14 cellular contexts compared by ENCODE assay signal in genomic region chr15:63439536-63440264, GRCh38. TPM values are rescaled to one million over a fixed set of nuclear protein-coding genes. Genes with fewer than 3 reads are reported as not detected.
DNase-seq lines count a peak whose midpoint lies in the region; ATAC-seq and TF ChIP-seq lines count a peak whose summit lies in the region.
"Had no signal": no experiment of that assay in that cellular context is flagged by ENCODE, and none has a peak within 500 bp of the region (broad histone marks: within the 10 kb centered on the region; RNA-seq: fewer than 3 reads in every experiment).

No MANE protein-coding gene starts in this region.

- 88 to 92% methylated on average over 6 to 7 of the region's 7 CpGs for WGBS in endodermal cell (ENCODE audit: insufficient coverage in 1 of 2, insufficient read length in 1 of 2), 2 experiments

- DNase-seq in stimulated activated naive CD8-positive, alpha-beta T cell treated with anti-CD3 and anti-CD28 coated beads, Interleukin-15, amount 100 ng/mL, for 72 hours = no peak
- DNase-seq in stimulated activated naive CD8-positive, alpha-beta T cell treated with anti-CD3 and anti-CD28 coated beads, Interleukin-15, Interleukin-2, amounts not matched to agents 100 U/mL and 50 U/mL, for 24 hours = no peak
- DNase-seq in NCI-H510A treated with DMSO at 0.1 percent for 48 hours (lab: John Stamatoyannopoulos, UW) = peak; percentile 37
- DNase-seq in endodermal cell = no peak
- DNase-seq in iPS-NIHi7 (ENCODE audit: extremely low spot score) = no peak
- DNase-seq in Kasumi-1 (lab: John Stamatoyannopoulos, UW) = no peak
- DNase-seq in activated CD8-positive, alpha-beta memory T cell treated with anti-CD3 and anti-CD28 coated beads, Interleukin-2, amount 50 U/mL, for 48 hours = no peak
- DNase-seq: body of pancreas; CD4-positive, CD25-positive, alpha-beta regulatory T cell; NCI-H1105; OCI-M1; stimulated activated naive B cell treated with anti-CD40 and anti-IgM and Interleukin-4, amounts not matched to agents 10 μg/mL and 1 μg/mL and 100 μg/mL, for 72 hours had no signal

- no peaks in the 10 kb centered on the region for H3K27me3 ChIP-seq in endodermal cell (ENCODE audit: control insufficient read depth, insufficient read depth, low read length, poor library complexity, severe bottlenecking)
- H3K27me3 ChIP-seq: body of pancreas had no signal

- peaks cover 22% of the 10 kb centered on the region for H3K4me1 ChIP-seq in endodermal cell (ENCODE audit: control insufficient read depth, insufficient read depth, low read length)

- no peak overlapping the region for H3K27ac ChIP-seq in endodermal cell (ENCODE audit: low read depth, low read length)
- H3K27ac ChIP-seq: body of pancreas had no signal

- H3K9me3 Mint-ChIP-seq in stimulated activated naive CD8-positive, alpha-beta T cell treated with anti-CD3 and anti-CD28 coated beads, Interleukin-15, amount 100 ng/mL, for 72 hours = no peaks in the 10 kb centered on the region
- H3K9me3 Mint-ChIP-seq in endodermal cell = no peaks in the 10 kb centered on the region
- H3K9me3 Mint-ChIP-seq: CD4-positive, CD25-positive, alpha-beta regulatory T cell; stimulated activated naive B cell treated with anti-CD40 and anti-IgM and Interleukin-4, amounts not matched to agents 10 μg/mL and 1 μg/mL and 100 μg/mL, for 72 hours had no signal

- H3K9me3 ChIP-seq in endodermal cell (ENCODE audit: control insufficient read depth, low read length) = no peaks in the 10 kb centered on the region
- H3K9me3 ChIP-seq: body of pancreas had no signal

- TF ChIP-seq CTCF in endodermal cell (conservative IDR thresholded peaks at IDR 0.05) = no peak

- no peak overlapping the region for H3K4me3 Mint-ChIP-seq in stimulated activated naive CD8-positive, alpha-beta T cell treated with anti-CD3 and anti-CD28 coated beads, Interleukin-15, amount 100 ng/mL, for 72 hours
- H3K4me3 Mint-ChIP-seq in endodermal cell = no peak overlapping the region
- H3K4me3 Mint-ChIP-seq: CD4-positive, CD25-positive, alpha-beta regulatory T cell; stimulated activated naive B cell treated with anti-CD40 and anti-IgM and Interleukin-4, amounts not matched to agents 10 μg/mL and 1 μg/mL and 100 μg/mL, for 72 hours had no signal

- no peaks in the 10 kb centered on the region for H3K36me3 Mint-ChIP-seq in endodermal cell (ENCODE audit: low read depth)
- H3K36me3 Mint-ChIP-seq: CD4-positive, CD25-positive, alpha-beta regulatory T cell; stimulated activated naive B cell treated with anti-CD40 and anti-IgM and Interleukin-4, amounts not matched to agents 10 μg/mL and 1 μg/mL and 100 μg/mL, for 72 hours had no signal

- no peaks in the 10 kb centered on the region for H3K36me3 ChIP-seq in endodermal cell (ENCODE audit: control insufficient read depth, insufficient read depth, low read length)

- H3K27ac Mint-ChIP-seq in stimulated activated naive CD8-positive, alpha-beta T cell treated with anti-CD3 and anti-CD28 coated beads, Interleukin-15, amount 100 ng/mL, for 72 hours = peak overlapping the region; percentile 17 to 69
- peak overlapping the region; percentile 12 for H3K27ac Mint-ChIP-seq in endodermal cell
- H3K27ac Mint-ChIP-seq: progenitor cell of endocrine pancreas; stimulated activated naive B cell treated with anti-CD40 and anti-IgM and Interleukin-4, amounts not matched to agents 10 μg/mL and 1 μg/mL and 100 μg/mL, for 72 hours had no signal

- no peaks in the 10 kb centered on the region for H3K27me3 Mint-ChIP-seq in stimulated activated naive CD8-positive, alpha-beta T cell treated with anti-CD3 and anti-CD28 coated beads, Interleukin-15, amount 100 ng/mL, for 72 hours
- H3K27me3 Mint-ChIP-seq in endodermal cell (ENCODE audit: insufficient read depth) = no peaks in the 10 kb centered on the region
- H3K27me3 Mint-ChIP-seq: stimulated activated naive B cell treated with anti-CD40 and anti-IgM and Interleukin-4, amounts not matched to agents 10 μg/mL and 1 μg/mL and 100 μg/mL, for 72 hours had no signal

- H3K4me3 ChIP-seq in endodermal cell (ENCODE audit: low read length) = no peak overlapping the region
- H3K4me3 ChIP-seq: body of pancreas had no signal

- peaks cover 53% of the 10 kb centered on the region for H3K4me1 Mint-ChIP-seq in stimulated activated naive CD8-positive, alpha-beta T cell treated with anti-CD3 and anti-CD28 coated beads, Interleukin-15, amount 100 ng/mL, for 72 hours
- H3K4me1 Mint-ChIP-seq in endodermal cell = peaks cover 39% of the 10 kb centered on the region

- ATAC-seq in stimulated activated naive CD8-positive, alpha-beta T cell treated with anti-CD3 and anti-CD28 coated beads, Interleukin-15, amount 100 ng/mL, for 72 hours = no peak
- no peak for ATAC-seq in stimulated activated naive CD8-positive, alpha-beta T cell treated with anti-CD3 and anti-CD28 coated beads, Interleukin-15, Interleukin-2, amounts not matched to agents 100 U/mL and 50 U/mL, for 24 hours
- no peak for ATAC-seq in GM18520 (IDR thresholded peaks at IDR 0.05; ENCODE audit: unreplicated experiment)
- ATAC-seq: body of pancreas; stimulated activated naive B cell treated with anti-CD40 and anti-IgM and Interleukin-4, amounts not matched to agents 10 μg/mL and 1 μg/mL and 100 μg/mL, for 72 hours had no signal

- no peak overlapping the region for H3K9ac ChIP-seq in endodermal cell (ENCODE audit: extremely low read depth, low read length, poor library complexity, severe bottlenecking)

RNA-seq across cellular contexts. Expression of gene CA12, which starts 58.1 kb away (rescaled TPM):
- total RNA-seq in endodermal cell = 1 to 10 TPM; 1.2 to 2.1 TPM
- polyA plus RNA-seq in endodermal cell (2013, experiment 1 of 2) = 0.57 TPM
- 0.58 TPM for polyA plus RNA-seq in endodermal cell (2013, experiment 2 of 2)
- total RNA-seq: CD4-positive, CD25-positive, alpha-beta regulatory T cell had no signal
- polyA plus RNA-seq: CD4-positive, CD25-positive, alpha-beta regulatory T cell had no signal
